ENCODE assay signal across 8 cellular contexts in the genomic region with DNA sequence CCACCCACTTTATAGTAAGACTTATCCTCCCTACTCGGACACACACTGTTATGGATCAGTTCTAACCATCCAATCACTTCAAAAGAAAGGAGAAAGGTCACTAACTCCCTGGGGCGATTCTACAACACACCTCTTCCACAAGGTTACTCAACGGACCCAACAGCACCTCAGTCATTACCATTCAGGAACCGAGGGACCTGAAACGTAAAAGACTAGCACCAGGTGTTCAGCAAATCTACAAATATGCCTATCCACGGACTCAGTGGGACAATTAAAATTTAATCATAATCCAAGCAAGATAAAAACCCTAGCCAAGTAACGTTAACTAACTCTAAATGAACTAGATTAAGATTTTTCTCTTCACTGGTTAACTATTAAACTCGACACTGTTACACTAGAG. TPM values are rescaled to one million over a fixed set of nuclear protein-coding genes. Genes with fewer than 3 reads are reported as not detected.
DNase-seq lines count a peak whose midpoint lies in the region; ATAC-seq and TF ChIP-seq lines count a peak whose summit lies in the region.

No MANE protein-coding gene starts in this region.

- DNase-seq in MG63 (no peak), dorsolateral prefrontal cortex (no peak), GM13976 (ENCODE audit: low spot score) (no peak)
- DNase-seq in natural killer cell treated with Interleukin-12 subunit alpha and Interleukin-12 subunit beta and Interleukin-15 and Interleukin-18, amount 100 ng/mL, for 72 hours (ENCODE audit: low spot score), result no peak

- H3K27ac ChIP-seq in BLaER1 treated with 17β-estradiol and CSF1 and Interleukin-3, amounts not matched to agents 10 nM and 100 nM, result peak overlapping the region; percentile 79 to 98 (median 93)
- H3K27ac ChIP-seq in dorsolateral prefrontal cortex, result peak overlapping the region in 53 of 59 donors; percentile 27 to 99 (median 98)

- H3K4me3 ChIP-seq in BLaER1 treated with 17β-estradiol and CSF1 and Interleukin-3, amounts not matched to agents 10 nM and 100 nM, result peak overlapping the region; percentile 89 to 100 (median 97)
- H3K4me3 ChIP-seq in MG63 (peak overlapping the region; percentile 82), dorsolateral prefrontal cortex (peak overlapping the region; percentile 64 to 99 (median 91))

- peaks cover 46 to 51% of the 10 kb centered on the region in 2 donors for H3K4me1 Mint-ChIP-seq in natural killer cell treated with Interleukin-12 subunit alpha and Interleukin-12 subunit beta and Interleukin-15 and Interleukin-18, amount 100 ng/mL, for 72 hours (ENCODE audit: low read depth in 2 of 2)

- peaks cover 24 to 40% (median 31%) of the 10 kb centered on the region in 10 experiments for H3K4me1 ChIP-seq in BLaER1 treated with 17β-estradiol and CSF1 and Interleukin-3, amounts not matched to agents 10 nM and 100 nM

- peak overlapping the region; percentile 87 to 97 (median 92) for H3K4me2 ChIP-seq in BLaER1 treated with 17β-estradiol and CSF1 and Interleukin-3, amounts not matched to agents 10 nM and 100 nM

- intact Hi-C loops in dorsolateral prefrontal cortex (cut with DNase I), result loop anchor here (2.0 to 10.0 kb wide), 6 partner anchors 19 to 132 kb away; partner anchors contain the start of genes BSCL2 (in 1 of the 2), GNG3 (in 1 of the 2) and TAF6L (in 1 of the 2)

- H3K9ac ChIP-seq in BLaER1 treated with 17β-estradiol and CSF1 and Interleukin-3, amounts not matched to agents 10 nM and 100 nM, result peak overlapping the region; percentile 91 to 99 (median 98)

- H3K27ac Mint-ChIP-seq in natural killer cell treated with Interleukin-12 subunit alpha and Interleukin-12 subunit beta and Interleukin-15 and Interleukin-18, amount 100 ng/mL, for 72 hours, result peak overlapping the region; percentile 90 to 92

- ATAC-seq in natural killer cell treated with Interleukin-12 subunit alpha and Interleukin-12 subunit beta and Interleukin-15 and Interleukin-18, amount 100 ng/mL, for 72 hours, result no peak
- ATAC-seq in HG03175 (IDR thresholded peaks at IDR 0.05; ENCODE audit: unreplicated experiment) (no peak), esophagus mucosa (no peak), HG03378 (IDR thresholded peaks at IDR 0.05; ENCODE audit: unreplicated experiment) (no peak)

- H4K20me1 ChIP-seq in BLaER1 treated with 17β-estradiol and CSF1 and Interleukin-3, amounts not matched to agents 10 nM and 100 nM, result peaks cover 45 to 69% (median 51%) of the 10 kb centered on the region in 11 experiments

- no peak for TF ChIP-seq CTCF in dorsolateral prefrontal cortex (IDR thresholded peaks at IDR 0.05 in 54 of 56, conservative IDR thresholded peaks at IDR 0.05 in 2 of 56; ENCODE audit: low read depth in 1 of 56, partially characterized antibody in 56 of 56)
- TF ChIP-seq CTCF in GM13976 (IDR thresholded peaks at IDR 0.05; ENCODE audit: borderline replicate concordance, control extremely low read depth, extremely low read depth, insufficient read depth, missing control alignments), result no peak

- peaks cover 37 to 57% (median 51%) of the 10 kb centered on the region in 11 experiments for H3K36me3 ChIP-seq in BLaER1 treated with 17β-estradiol and CSF1 and Interleukin-3, amounts not matched to agents 10 nM and 100 nM
- peaks cover 64% of the 10 kb centered on the region for H3K36me3 ChIP-seq in MG63

- in situ Hi-C loops in GM13976 (cut with MboI; ENCODE audit: low sequenced_read_pairs, unreplicated experiment), result no loop called here

- no peaks in the 10 kb centered on the region for H3K9me3 ChIP-seq in BLaER1 treated with 17β-estradiol and CSF1 and Interleukin-3, amounts not matched to agents 10 nM and 100 nM (replicated peaks in 1 of 11)
- no peaks in the 10 kb centered on the region for H3K9me3 ChIP-seq in MG63

- peaks cover 44% of the 10 kb centered on the region for H3K36me3 Mint-ChIP-seq in natural killer cell treated with Interleukin-12 subunit alpha and Interleukin-12 subunit beta and Interleukin-15 and Interleukin-18, amount 100 ng/mL, for 72 hours

- no peaks in the 10 kb centered on the region for H3K27me3 Mint-ChIP-seq in natural killer cell treated with Interleukin-12 subunit alpha and Interleukin-12 subunit beta and Interleukin-15 and Interleukin-18, amount 100 ng/mL, for 72 hours

- no peaks in the 10 kb centered on the region for H3K27me3 ChIP-seq in BLaER1 treated with 17β-estradiol and CSF1 and Interleukin-3, amounts not matched to agents 10 nM and 100 nM
- H3K27me3 ChIP-seq in MG63 (no peaks in the 10 kb centered on the region), dorsolateral prefrontal cortex (no peaks in the 10 kb centered on the region)

- H3K9me3 Mint-ChIP-seq in natural killer cell treated with Interleukin-12 subunit alpha and Interleukin-12 subunit beta and Interleukin-15 and Interleukin-18, amount 100 ng/mL, for 72 hours, result no peaks in the 10 kb centered on the region

- peak overlapping the region; percentile 92 for H3K4me3 Mint-ChIP-seq in natural killer cell treated with Interleukin-12 subunit alpha and Interleukin-12 subunit beta and Interleukin-15 and Interleukin-18, amount 100 ng/mL, for 72 hours

RNA-seq across cellular contexts. Expression of gene HNRNPUL2, which starts 1.6 kb away (rescaled TPM):
- 2.1 and 4.5 TPM in 2 replicates for total RNA-seq in MG63 (2014; rRNA removed; shearing (Covaris generic); ENCODE audit: low replicate concordance)
- total RNA-seq in dorsolateral prefrontal cortex (100 to 1,000 TPM in 1 of 120 experiments, 10 to 100 TPM in 119; 49.2 to 100 (median 74.3) TPM), esophagus mucosa (29.5 TPM)
- total RNA-seq in natural killer cell treated with Interleukin-12 subunit alpha and Interleukin-12 subunit beta and Interleukin-15 and Interleukin-18, amount 100 ng/mL, for 72 hours, result 10 to 100 TPM; 54.6 to 55.5 TPM

RNA-seq across cellular contexts. Expression of gene TTC9C, which starts 2.6 kb away (rescaled TPM):
- total RNA-seq in MG63 (2014; rRNA removed; shearing (Covaris generic); ENCODE audit: low replicate concordance), result 31.8 and 42.3 TPM in 2 replicates
- total RNA-seq in dorsolateral prefrontal cortex (10 to 100 TPM; 21.6 to 58.1 (median 38.1) TPM), esophagus mucosa (13.5 TPM)
- total RNA-seq in natural killer cell treated with Interleukin-12 subunit alpha and Interleukin-12 subunit beta and Interleukin-15 and Interleukin-18, amount 100 ng/mL, for 72 hours, result 10 to 100 TPM; 36.8 to 39.4 TPM

RNA-seq across cellular contexts. Expression of gene GNG3, which starts 18.2 kb away (rescaled TPM):
- total RNA-seq in MG63 (2014; rRNA removed; shearing (Covaris generic); ENCODE audit: low replicate concordance), result not detected in 2 replicates
- 100 to 1,000 TPM in 115 of 120 experiments, 10 to 100 TPM in 5; 71.3 to 383 (median 216) TPM for total RNA-seq in dorsolateral prefrontal cortex
- not detected for total RNA-seq in natural killer cell treated with Interleukin-12 subunit alpha and Interleukin-12 subunit beta and Interleukin-15 and Interleukin-18, amount 100 ng/mL, for 72 hours
- total RNA-seq in esophagus mucosa, result not detected

RNA-seq across cellular contexts. Expression of gene BSCL2, which starts 18.5 kb away (rescaled TPM):
- total RNA-seq in MG63 (2014; rRNA removed; shearing (Covaris generic); ENCODE audit: low replicate concordance), result 57.4 and 185 TPM in 2 replicates
- total RNA-seq in dorsolateral prefrontal cortex, result 100 to 1,000 TPM; 172 to 618 (median 433) TPM
- total RNA-seq in natural killer cell treated with Interleukin-12 subunit alpha and Interleukin-12 subunit beta and Interleukin-15 and Interleukin-18, amount 100 ng/mL, for 72 hours, result 10 to 100 TPM; 18.7 to 38.3 TPM
- total RNA-seq in esophagus mucosa, result 42.4 TPM

RNA-seq across cellular contexts. Expression of gene ZBTB3, which starts 28.3 kb away (rescaled TPM):
- total RNA-seq in MG63 (2014; rRNA removed; shearing (Covaris generic); ENCODE audit: low replicate concordance), result 8.5 and 19.1 TPM in 2 replicates
- total RNA-seq in dorsolateral prefrontal cortex, result 10 to 100 TPM in 115 of 120 experiments, 1 to 10 TPM in 5; 6.9 to 30.3 (median 15.2) TPM
- total RNA-seq in natural killer cell treated with Interleukin-12 subunit alpha and Interleukin-12 subunit beta and Interleukin-15 and Interleukin-18, amount 100 ng/mL, for 72 hours, result 1 to 10 TPM; 6.5 to 8.1 TPM
- 8.0 TPM for total RNA-seq in esophagus mucosa

Comparison
In these comparisons a context has a peak if more than half of its experiments do, and no peak if none do; other contexts are left out.
1. RNA of gene GNG3, which starts 18.2 kb away (total RNA-seq): 71.3 to 383 TPM in dorsolateral prefrontal cortex; not detected in MG63, not detected in natural killer cell treated with Interleukin-12 subunit alpha and Interleukin-12 subunit beta and Interleukin-15 and Interleukin-18, amount 100 ng/mL, for 72 hours and not detected in esophagus mucosa (single experiment); every median in the first group is over 10 times any median in the second.
2. Peak in every context shown above with its lines, with median percentiles within 50 percentile points of each other: H3K4me3 ChIP-seq.